Comparison of ENCODE assay signal across 32 cellular contexts in the genomic region with DNA sequence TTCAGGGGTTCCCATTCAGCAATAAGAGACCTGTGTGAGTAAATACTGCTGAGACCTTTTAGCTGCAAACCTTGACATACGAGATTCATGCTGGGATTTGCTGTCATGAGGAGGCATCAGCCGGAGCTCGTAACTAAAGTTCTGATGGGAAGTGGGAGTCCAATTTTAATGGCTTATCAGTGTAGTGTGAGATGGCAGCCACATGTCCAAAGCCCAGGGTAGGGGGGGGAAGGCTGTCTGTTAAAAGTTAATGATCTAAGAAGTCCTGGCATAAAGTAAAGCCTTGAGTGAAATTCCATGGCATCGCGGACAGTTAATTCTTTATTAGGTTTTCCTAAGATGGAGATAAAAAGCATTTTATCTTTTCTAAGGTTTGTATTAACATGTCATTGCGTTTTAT.
"Had no signal": no experiment of that assay in that cellular context is flagged by ENCODE, and none has a peak within 500 bp of the region (broad histone marks: within the 10 kb centered on the region; RNA-seq: fewer than 3 reads in every experiment).

No MANE protein-coding gene starts in this region.

- ATAC-seq: activated CD4-positive, alpha-beta T cell treated with anti-CD3 and anti-CD28 coated beads for 36 hours; activated CD4-positive, CD25-positive, alpha-beta regulatory T cell treated with anti-CD3 and anti-CD28 coated beads, Interleukin-2, amount 50 U/mL, for 24 hours; activated CD8-positive, alpha-beta memory T cell treated with anti-CD3 and anti-CD28 coated beads, Interleukin-2, amount 10 ng/mL, durations not matched to agents 7 days and 5 days; activated CD8-positive, alpha-beta T cell treated with anti-CD3 and anti-CD28 coated beads, Interleukin-2, amount 10 ng/mL, durations not matched to agents 7 days and 5 days; activated naive CD4-positive, alpha-beta T cell treated with anti-CD3 and anti-CD28 coated beads, Interleukin-2, amount 50 U/mL, for 72 hours; activated T-helper 17 cell treated with anti-CD3 and anti-CD28 coated beads, Interleukin-2, amount 50 U/mL, for 72 hours; body of pancreas; T-cell; T-helper 17 cell; WTC11 had no signal

- H3K4me3 Mint-ChIP-seq: activated CD4-positive, alpha-beta memory T cell treated with anti-CD3 and anti-CD28 coated beads, Interleukin-2, amount 10 ng/mL, durations not matched to agents 7 days and 5 days; activated CD4-positive, alpha-beta T cell treated with anti-CD3 and anti-CD28 coated beads for 36 hours; activated CD4-positive, alpha-beta T cell treated with anti-CD3 and anti-CD28 coated beads, Interleukin-2, amount 10 ng/mL, durations not matched to agents 7 days and 5 days; activated CD8-positive, alpha-beta memory T cell treated with anti-CD3 and anti-CD28 coated beads, Interleukin-2, amount 10 ng/mL, durations not matched to agents 7 days and 5 days; activated CD8-positive, alpha-beta T cell treated with anti-CD3 and anti-CD28 coated beads, Interleukin-2, amount 10 ng/mL, durations not matched to agents 7 days and 5 days; activated naive CD4-positive, alpha-beta T cell treated with anti-CD3 and anti-CD28 coated beads for 36 hours; activated naive CD8-positive, alpha-beta T cell treated with anti-CD3 and anti-CD28 coated beads for 36 hours; activated T-cell treated with anti-CD3 and anti-CD28 coated beads, Interleukin-2, amount 50 U/mL, for 24 hours; activated T-helper 1 cell treated with anti-CD3 and anti-CD28 coated beads, Interleukin-12 subunit alpha, Interleukin-12 subunit beta, Interleukin-2, Interleukin-4 antibody, amounts not matched to agents 30 ng/mL and 10 ng/mL and 1 ng/mL, durations not matched to agents 14 hours and 24 hours and 36 hours; activated T-helper 17 cell treated with anti-CD3 and anti-CD28 coated beads, Interleukin-2, amount 50 U/mL, for 72 hours; T-cell; T-helper 17 cell; WTC11 had no signal

- H3K27ac Mint-ChIP-seq: activated CD4-positive, alpha-beta memory T cell treated with anti-CD3 and anti-CD28 coated beads, Interleukin-2, amount 10 ng/mL, durations not matched to agents 7 days and 5 days; activated CD4-positive, alpha-beta T cell treated with anti-CD3 and anti-CD28 coated beads for 36 hours; activated CD4-positive, alpha-beta T cell treated with anti-CD3 and anti-CD28 coated beads, Interleukin-2, amount 10 ng/mL, durations not matched to agents 7 days and 5 days; activated CD8-positive, alpha-beta memory T cell treated with anti-CD3 and anti-CD28 coated beads, Interleukin-2, amount 10 ng/mL, durations not matched to agents 7 days and 5 days; activated CD8-positive, alpha-beta T cell treated with anti-CD3 and anti-CD28 coated beads, Interleukin-2, amount 10 ng/mL, durations not matched to agents 7 days and 5 days; activated naive CD4-positive, alpha-beta T cell treated with anti-CD3 and anti-CD28 coated beads for 36 hours; activated naive CD4-positive, alpha-beta T cell treated with anti-CD3 and anti-CD28 coated beads, Interleukin-2, amount 50 U/mL, for 72 hours; activated naive CD8-positive, alpha-beta T cell treated with anti-CD3 and anti-CD28 coated beads for 36 hours; activated T-cell treated with anti-CD3 and anti-CD28 coated beads, Interleukin-2, amount 50 U/mL, for 24 hours; activated T-helper 1 cell treated with anti-CD3 and anti-CD28 coated beads, Interleukin-12 subunit alpha, Interleukin-12 subunit beta, Interleukin-2, Interleukin-4 antibody, amounts not matched to agents 30 ng/mL and 10 ng/mL and 1 ng/mL, durations not matched to agents 14 hours and 24 hours and 36 hours; activated T-helper 17 cell treated with anti-CD3 and anti-CD28 coated beads, Interleukin-2, amount 50 U/mL, for 72 hours; T-cell; T-helper 17 cell; WTC11 had no signal

- DNase-seq: activated CD4-positive, alpha-beta memory T cell treated with anti-CD3 and anti-CD28 coated beads, Interleukin-2, amount 10 ng/mL, durations not matched to agents 7 days and 5 days; activated CD4-positive, alpha-beta T cell treated with anti-CD3 and anti-CD28 coated beads for 1 hour; activated CD4-positive, alpha-beta T cell treated with anti-CD3 and anti-CD28 coated beads for 36 hours; activated CD4-positive, alpha-beta T cell treated with anti-CD3 and anti-CD28 coated beads for 48 hours; activated CD4-positive, alpha-beta T cell treated with anti-CD3 and anti-CD28 coated beads, Interleukin-2, amount 10 ng/mL, durations not matched to agents 7 days and 5 days; activated CD4-positive, alpha-beta T cell treated with anti-CD3 and anti-CD28 coated beads, Interleukin-2, amount 50 U/mL, for 48 hours; activated CD4-positive, CD25-positive, alpha-beta regulatory T cell; activated CD8-positive, alpha-beta memory T cell treated with anti-CD3 and anti-CD28 coated beads for 24 hours; activated CD8-positive, alpha-beta memory T cell treated with anti-CD3 and anti-CD28 coated beads, Interleukin-2, amount 10 ng/mL, durations not matched to agents 7 days and 5 days; activated CD8-positive, alpha-beta memory T cell treated with anti-CD3 and anti-CD28 coated beads, Interleukin-2, amount 50 U/mL, for 48 hours; activated CD8-positive, alpha-beta T cell treated with anti-CD3 and anti-CD28 coated beads, Interleukin-2, amount 10 ng/mL, durations not matched to agents 7 days and 5 days; activated gamma-delta T cell treated with Interleukin-2 at 50 U/mL for 16 hours; activated naive CD4-positive, alpha-beta T cell; activated naive CD4-positive, alpha-beta T cell treated with anti-CD3 and anti-CD28 coated beads for 36 hours; activated naive CD4-positive, alpha-beta T cell treated with anti-CD3 and anti-CD28 coated beads, Interleukin-2, amount 50 U/mL, for 16 hours; activated naive CD8-positive, alpha-beta T cell treated with anti-CD3 and anti-CD28 coated beads for 36 hours; activated T-cell treated with anti-CD3 and anti-CD28 coated beads, Interleukin-2, amount 50 U/mL, for 24 hours; activated T-cell treated with anti-CD3 and anti-CD28 coated beads, Interleukin-2, amount 50 U/mL, for 48 hours; adrenal gland; amniotic stem cell; aorta; body of pancreas; brain microvascular endothelial cell; central memory CD4-positive, alpha-beta T cell; T-cell; T-helper 17 cell; WERI-Rb-1 had no signal

- H3K27me3 Mint-ChIP-seq: activated CD4-positive, alpha-beta memory T cell treated with anti-CD3 and anti-CD28 coated beads, Interleukin-2, amount 10 ng/mL, durations not matched to agents 7 days and 5 days; activated CD4-positive, alpha-beta T cell treated with anti-CD3 and anti-CD28 coated beads, Interleukin-2, amount 10 ng/mL, durations not matched to agents 7 days and 5 days; activated naive CD8-positive, alpha-beta T cell treated with anti-CD3 and anti-CD28 coated beads for 36 hours had no signal

- H3K9me3 Mint-ChIP-seq: activated CD4-positive, alpha-beta memory T cell treated with anti-CD3 and anti-CD28 coated beads, Interleukin-2, amount 10 ng/mL, durations not matched to agents 7 days and 5 days; activated CD4-positive, alpha-beta T cell treated with anti-CD3 and anti-CD28 coated beads, Interleukin-2, amount 10 ng/mL, durations not matched to agents 7 days and 5 days; activated naive CD4-positive, alpha-beta T cell treated with anti-CD3 and anti-CD28 coated beads for 36 hours; activated naive CD4-positive, alpha-beta T cell treated with anti-CD3 and anti-CD28 coated beads, Interleukin-2, amount 50 U/mL, for 72 hours; activated naive CD8-positive, alpha-beta T cell treated with anti-CD3 and anti-CD28 coated beads for 36 hours; activated T-cell treated with anti-CD3 and anti-CD28 coated beads, Interleukin-2, amount 50 U/mL, for 24 hours; activated T-helper 1 cell treated with anti-CD3 and anti-CD28 coated beads, Interleukin-12 subunit alpha, Interleukin-12 subunit beta, Interleukin-2, Interleukin-4 antibody, amounts not matched to agents 30 ng/mL and 10 ng/mL and 1 ng/mL, durations not matched to agents 14 hours and 24 hours and 36 hours had no signal

- H3K36me3 Mint-ChIP-seq: activated CD8-positive, alpha-beta memory T cell treated with anti-CD3 and anti-CD28 coated beads, Interleukin-2, amount 10 ng/mL, durations not matched to agents 7 days and 5 days; activated naive CD4-positive, alpha-beta T cell treated with anti-CD3 and anti-CD28 coated beads, Interleukin-2, amount 50 U/mL, for 72 hours; activated naive CD8-positive, alpha-beta T cell treated with anti-CD3 and anti-CD28 coated beads for 36 hours; T-cell had no signal

- H3K4me1 Mint-ChIP-seq: activated CD4-positive, alpha-beta memory T cell treated with anti-CD3 and anti-CD28 coated beads, Interleukin-2, amount 10 ng/mL, durations not matched to agents 7 days and 5 days; activated CD4-positive, alpha-beta T cell treated with anti-CD3 and anti-CD28 coated beads for 36 hours; activated CD4-positive, alpha-beta T cell treated with anti-CD3 and anti-CD28 coated beads, Interleukin-2, amount 10 ng/mL, durations not matched to agents 7 days and 5 days; activated CD8-positive, alpha-beta memory T cell treated with anti-CD3 and anti-CD28 coated beads, Interleukin-2, amount 10 ng/mL, durations not matched to agents 7 days and 5 days; activated naive CD8-positive, alpha-beta T cell treated with anti-CD3 and anti-CD28 coated beads for 36 hours; activated T-helper 17 cell treated with anti-CD3 and anti-CD28 coated beads, Interleukin-2, amount 50 U/mL, for 72 hours; T-cell; T-helper 17 cell; WTC11 had no signal
